In genomic region chr11:12280838-12281565, GRCh38 we compare ENCODE assay signal across 11 cellular contexts.
DNase-seq lines count a peak whose midpoint lies in the region; ATAC-seq and TF ChIP-seq lines count a peak whose summit lies in the region.
"Had no signal": no experiment of that assay in that cellular context is flagged by ENCODE, and none has a peak within 500 bp of the region (broad histone marks: within the 10 kb centered on the region; RNA-seq: fewer than 3 reads in every experiment).

No MANE protein-coding gene starts in this region.

- no peak for TF ChIP-seq CTCF in mucosa of descending colon (IDR thresholded peaks at IDR 0.05)
- no peak for TF ChIP-seq CTCF in type B pancreatic cell (conservative IDR thresholded peaks at IDR 0.05)

- DNase-seq in activated naive CD4-positive, alpha-beta T cell (lab: John Stamatoyannopoulos, UW) = no peak
- DNase-seq in amniotic epithelial cell (ENCODE audit: low read depth) (peak; percentile 33), mucosa of descending colon (no peak), type B pancreatic cell (ENCODE audit: extremely low spot score, unreplicated experiment) (peak; percentile 54), LoVo (ENCODE audit: low spot score) (no peak), amygdala (lab: John Stamatoyannopoulos, UW) (no peak)

- H3K27me3 Mint-ChIP-seq in activated naive CD4-positive, alpha-beta T cell treated with anti-CD3 and anti-CD28 coated beads, Interleukin-2, amount 50 U/mL, for 24 hours = no peaks in the 10 kb centered on the region
- peaks cover 11% of the 10 kb centered on the region for H3K27me3 Mint-ChIP-seq in type B pancreatic cell
- H3K27me3 Mint-ChIP-seq: memory B cell had no signal

- H3K27ac Mint-ChIP-seq in activated naive CD4-positive, alpha-beta T cell treated with anti-CD3 and anti-CD28 coated beads, Interleukin-2, amount 50 U/mL, for 24 hours = peak overlapping the region; percentile 19
- H3K27ac Mint-ChIP-seq in type B pancreatic cell = no peak overlapping the region
- H3K27ac Mint-ChIP-seq: memory B cell had no signal

- no peaks in the 10 kb centered on the region for H3K9me3 ChIP-seq in mucosa of descending colon
- H3K9me3 ChIP-seq: BE2C, heart right ventricle had no signal

- H3K4me3 Mint-ChIP-seq in activated naive CD4-positive, alpha-beta T cell treated with anti-CD3 and anti-CD28 coated beads, Interleukin-2, amount 50 U/mL, for 24 hours = no peak overlapping the region
- H3K4me3 Mint-ChIP-seq in type B pancreatic cell = no peak overlapping the region
- H3K4me3 Mint-ChIP-seq: memory B cell had no signal

- no peaks in the 10 kb centered on the region for H3K4me1 Mint-ChIP-seq in activated naive CD4-positive, alpha-beta T cell treated with anti-CD3 and anti-CD28 coated beads, Interleukin-2, amount 50 U/mL, for 24 hours
- no peaks in the 10 kb centered on the region for H3K4me1 Mint-ChIP-seq in type B pancreatic cell (ENCODE audit: unreplicated experiment)
- H3K4me1 Mint-ChIP-seq: memory B cell had no signal

- no peaks in the 10 kb centered on the region for H3K36me3 Mint-ChIP-seq in activated naive CD4-positive, alpha-beta T cell treated with anti-CD3 and anti-CD28 coated beads, Interleukin-2, amount 50 U/mL, for 24 hours
- no peaks in the 10 kb centered on the region for H3K36me3 Mint-ChIP-seq in type B pancreatic cell
- H3K36me3 Mint-ChIP-seq: memory B cell had no signal

- no peaks in the 10 kb centered on the region for H3K36me3 ChIP-seq in mucosa of descending colon (ENCODE audit: low read depth)
- H3K36me3 ChIP-seq: BE2C, heart right ventricle had no signal

- H3K4me1 ChIP-seq in mucosa of descending colon (ENCODE audit: low read depth) = peaks cover 5% of the 10 kb centered on the region
- H3K4me1 ChIP-seq: BE2C had no signal

- peak; percentile 5 for ATAC-seq in mucosa of descending colon
- ATAC-seq in GM21423 (IDR thresholded peaks at IDR 0.05; ENCODE audit: unreplicated experiment) = no peak

- intact Hi-C loops in mucosa of descending colon (cut with DNase I, micrococcal nuclease) = no loop called here

- no peak overlapping the region for H3K4me3 ChIP-seq in mucosa of descending colon
- H3K4me3 ChIP-seq: heart right ventricle had no signal

- H3K9me3 Mint-ChIP-seq in activated naive CD4-positive, alpha-beta T cell treated with anti-CD3 and anti-CD28 coated beads, Interleukin-2, amount 50 U/mL, for 24 hours = no peaks in the 10 kb centered on the region
- H3K9me3 Mint-ChIP-seq in type B pancreatic cell = no peaks in the 10 kb centered on the region
- H3K9me3 Mint-ChIP-seq: memory B cell had no signal

Comparison
In these comparisons a context has a peak if more than half of its experiments do, and no peak if none do; other contexts are left out.
1. DNase-seq: peak in amniotic epithelial cell (single experiment) and type B pancreatic cell (single experiment); none in activated naive CD4-positive, alpha-beta T cell (0 of 4), mucosa of descending colon (0 of 3), LoVo (single experiment) and amygdala (0 of 56).